In the genomic region with DNA sequence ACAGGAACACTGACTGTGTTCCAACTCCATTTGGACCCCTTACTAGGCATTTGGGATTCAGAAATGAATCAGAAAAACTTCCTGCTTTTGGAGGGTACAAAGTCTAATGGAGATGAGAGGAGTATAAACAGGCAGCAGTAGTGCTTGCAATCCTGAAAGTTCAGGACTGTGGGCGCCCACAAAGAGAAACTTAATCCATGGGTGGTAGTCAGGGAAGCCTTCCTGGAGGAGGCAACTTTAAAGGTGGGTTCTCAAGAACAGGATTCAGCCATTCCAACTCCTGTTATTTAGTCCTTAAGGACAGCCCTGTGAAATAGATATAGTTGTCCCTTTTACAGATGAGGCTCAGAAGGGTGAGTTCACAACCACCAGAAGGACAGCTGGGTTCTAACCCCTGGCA, we compare ENCODE assay signal across 1 cellular context.
TF ChIP-seq lines count a peak whose summit lies in the region.

No MANE protein-coding gene starts in this region.

TF ChIP-seq in K562, 482 proteins besides CTCF, POLR2A, EP300 and RAD21 (continued from another document):
- TF ChIP-seq, protein P1, sequence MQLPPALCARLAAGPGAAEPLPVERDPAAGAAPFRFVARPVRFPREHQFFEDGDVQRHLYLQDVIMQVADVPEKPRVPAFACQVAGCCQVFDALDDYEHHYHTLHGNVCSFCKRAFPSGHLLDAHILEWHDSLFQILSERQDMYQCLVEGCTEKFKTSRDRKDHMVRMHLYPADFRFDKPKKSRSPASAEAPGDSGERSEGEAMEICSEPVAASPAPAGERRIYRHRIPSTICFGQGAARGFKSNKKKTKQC (CRISPR knock-in tag; IDR thresholded peaks at IDR 0.05) = no peak
- peak; percentile 69 for TF ChIP-seq ADNP (tag; IDR thresholded peaks at IDR 0.05)
- TF ChIP-seq, protein P2, sequence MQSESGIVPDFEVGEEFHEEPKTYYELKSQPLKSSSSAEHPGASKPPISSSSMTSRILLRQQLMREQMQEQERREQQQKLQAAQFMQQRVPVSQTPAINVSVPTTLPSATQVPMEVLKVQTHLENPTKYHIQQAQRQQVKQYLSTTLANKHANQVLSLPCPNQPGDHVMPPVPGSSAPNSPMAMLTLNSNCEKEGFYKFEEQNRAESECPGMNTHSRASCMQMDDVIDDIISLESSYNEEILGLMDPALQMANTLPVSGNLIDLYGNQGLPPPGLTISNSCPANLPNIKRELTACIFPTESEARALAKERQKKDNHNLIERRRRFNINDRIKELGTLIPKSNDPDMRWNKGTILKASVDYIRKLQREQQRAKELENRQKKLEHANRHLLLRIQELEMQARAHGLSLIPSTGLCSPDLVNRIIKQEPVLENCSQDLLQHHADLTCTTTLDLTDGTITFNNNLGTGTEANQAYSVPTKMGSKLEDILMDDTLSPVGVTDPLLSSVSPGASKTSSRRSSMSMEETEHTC (IDR thresholded peaks at IDR 0.05) = no peak
- peak in 1 of 2 experiments; percentile 77; a peak in 2 of 4 replicates for TF ChIP-seq RCOR1 (IDR thresholded peaks at IDR 0.05; ENCODE audit: borderline replicate concordance in 1 of 2, low read depth in 2 of 2, low read length in 2 of 2)
- no peak for TF ChIP-seq ZBTB34 (CRISPR knock-in tag; IDR thresholded peaks at IDR 0.05)
- peak; percentile 79 to 88 for TF ChIP-seq KDM1A (IDR thresholded peaks at IDR 0.05)
- no peak for TF ChIP-seq HINFP (tag; conservative IDR thresholded peaks at IDR 0.05; ENCODE audit: low read depth)
- no peak for TF ChIP-seq SRSF9 (IDR thresholded peaks at IDR 0.05; ENCODE audit: borderline replicate concordance, low read depth, low read length)
- no peak for TF ChIP-seq ZC3H8 (IDR thresholded peaks at IDR 0.05)
- TF ChIP-seq RBM25 (IDR thresholded peaks at IDR 0.05; ENCODE audit: low read depth, low read length, severe bottlenecking) = peak; percentile 99
- peak; percentile 100 for TF ChIP-seq ZFP36 (IDR thresholded peaks at IDR 0.05; ENCODE audit: low read depth, low read length, partially characterized antibody)
- no peak for TF ChIP-seq ID3 (CRISPR knock-in tag; IDR thresholded peaks at IDR 0.05)
- TF ChIP-seq ID3 (tag; IDR thresholded peaks at IDR 0.05) = no peak
- TF ChIP-seq KLF6 (CRISPR knock-in tag; IDR thresholded peaks at IDR 0.05; ENCODE audit: borderline replicate concordance) = no peak
- no peak for TF ChIP-seq SMAD3 (CRISPR knock-in tag; conservative IDR thresholded peaks at IDR 0.05)
- no peak for TF ChIP-seq HNRNPL (IDR thresholded peaks at IDR 0.05; ENCODE audit: low read depth, low read length)
- peak; percentile 70 for TF ChIP-seq GTF3C2 (IDR thresholded peaks at IDR 0.05; ENCODE audit: borderline replicate concordance, extremely low read depth, insufficient read length)
